In genomic region chr17:59892251-59892848, GRCh38 we compare ENCODE assay signal across 8 cellular contexts. TPM values are rescaled to one million over a fixed set of nuclear protein-coding genes. Genes with fewer than 3 reads are reported as not detected.
DNase-seq lines count a peak whose midpoint lies in the region; ATAC-seq, FAIRE-seq and TF ChIP-seq lines count a peak whose summit lies in the region.

No MANE protein-coding gene starts in this region.

- H3K4me3 Mint-ChIP-seq in stimulated activated naive B cell treated with anti-CD40 and anti-IgM and Interleukin-4, amounts not matched to agents 10 μg/mL and 1 μg/mL and 100 μg/mL, for 72 hours: peak overlapping the region; percentile 97 to 100

- peak overlapping the region; percentile 88 for H3K9ac ChIP-seq in adipocyte (ENCODE audit: low read length)

- no peak for FAIRE-seq in A549 (lab: Jason Lieb, UNC)

- no peaks in the 10 kb centered on the region for H3K27me3 Mint-ChIP-seq in stimulated activated naive B cell treated with anti-CD40 and anti-IgM and Interleukin-4, amounts not matched to agents 10 μg/mL and 1 μg/mL and 100 μg/mL, for 72 hours

- no peak for TF ChIP-seq RAD21 in A549 (conservative IDR thresholded peaks at IDR 0.05 in 1 of 2, IDR thresholded peaks at IDR 0.05 in 1 of 2)

- peak overlapping the region; percentile 68 to 85 for H3K27ac ChIP-seq in A549

- DNase-seq in A549 (ENCODE audit: low read depth in 1 of 2, low spot score in 1 of 2) (peak in 1 of 2 experiments; percentile 24), adipocyte (ENCODE audit: low read depth) (no peak), pons (ENCODE audit: low spot score) (no peak)
- no peak for DNase-seq in stimulated activated naive B cell treated with anti-CD40 and anti-IgM and Interleukin-4, amounts not matched to agents 10 μg/mL and 1 μg/mL and 100 μg/mL, for 72 hours

- TF ChIP-seq CTCF in A549 (IDR thresholded peaks at IDR 0.05): no peak

- H3K36me3 Mint-ChIP-seq in stimulated activated naive B cell treated with anti-CD40 and anti-IgM and Interleukin-4, amounts not matched to agents 10 μg/mL and 1 μg/mL and 100 μg/mL, for 72 hours: peaks cover 14 to 17% of the 10 kb centered on the region in 2 donors

- WGBS in A549 (ENCODE audit: missing lambda C conversion rate): 2% methylated on average over 21 of the region's 21 CpGs

- H3K4me3 ChIP-seq in A549 (peak overlapping the region; percentile 59), adipocyte (ENCODE audit: low read length) (peak overlapping the region; percentile 98), iPS-18c (ENCODE audit: insufficient read depth, low read depth, low read length) (peak overlapping the region; percentile 84)

- POLR2A ChIA-PET in A549 (lab: Yijun Ruan, JAX): interaction anchor here (0.5 to 2.3 kb wide), 13 partner anchors 9 to 273 kb away, joined by 3 to 12 read pairs (median 4); partner anchors contain the start of gene CLTC

- CTCF ChIA-PET in A549 (lab: Yijun Ruan, JAX): interaction anchor here (0.6 to 1.6 kb wide), 9 partner anchors 9 to 424 kb away, joined by 3 to 6 read pairs (median 3); no protein-coding TSS in a partner anchor

- no peak for TF ChIP-seq EP300 in A549 (IDR thresholded peaks at IDR 0.05)

- no peaks in the 10 kb centered on the region for H3K9me3 Mint-ChIP-seq in stimulated activated naive B cell treated with anti-CD40 and anti-IgM and Interleukin-4, amounts not matched to agents 10 μg/mL and 1 μg/mL and 100 μg/mL, for 72 hours

- H3K27ac Mint-ChIP-seq in stimulated activated naive B cell treated with anti-CD40 and anti-IgM and Interleukin-4, amounts not matched to agents 10 μg/mL and 1 μg/mL and 100 μg/mL, for 72 hours: peak overlapping the region; percentile 100

- H3K4me2 ChIP-seq in A549: peak overlapping the region; percentile 79

- H3K4me1 ChIP-seq in A549: peaks cover 32% of the 10 kb centered on the region
- peaks cover 20% of the 10 kb centered on the region for H3K4me1 ChIP-seq in adipocyte (ENCODE audit: control insufficient read depth, insufficient read depth, low read length)

- no peaks in the 10 kb centered on the region for H3K27me3 ChIP-seq in adipocyte (replicated peaks; ENCODE audit: control insufficient read depth, insufficient read depth, low read length)

- H3K4me1 Mint-ChIP-seq in stimulated activated naive B cell treated with anti-CD40 and anti-IgM and Interleukin-4, amounts not matched to agents 10 μg/mL and 1 μg/mL and 100 μg/mL, for 72 hours: peaks cover 19 to 42% of the 10 kb centered on the region in 2 donors

- no peaks in the 10 kb centered on the region for H3K36me3 ChIP-seq in adipocyte (ENCODE audit: control insufficient read depth, insufficient read depth, low read length, severe bottlenecking)

- ATAC-seq in A549 (peak; percentile 81), GM19467 (IDR thresholded peaks at IDR 0.05; ENCODE audit: unreplicated experiment) (peak; percentile 54), HG03469 (IDR thresholded peaks at IDR 0.05; ENCODE audit: unreplicated experiment) (peak; percentile 37)
- peak; percentile 56 to 66 for ATAC-seq in stimulated activated naive B cell treated with anti-CD40 and anti-IgM and Interleukin-4, amounts not matched to agents 10 μg/mL and 1 μg/mL and 100 μg/mL, for 72 hours (replicated peaks)
- ATAC-seq in activated CD4-positive, CD25-positive, alpha-beta regulatory T cell treated with anti-CD3 and anti-CD28 coated beads, Interleukin-2, amount 50 U/mL, for 24 hours: no peak

- peak; percentile 64 for TF ChIP-seq POLR2A in A549 (IDR thresholded peaks at IDR 0.05; ENCODE audit: low read length)

- H3K9me3 ChIP-seq in A549 (no peaks in the 10 kb centered on the region), adipocyte (ENCODE audit: control insufficient read depth, low read length) (no peaks in the 10 kb centered on the region), iPS-18c (ENCODE audit: control insufficient read depth, insufficient read depth, low read length) (no peaks in the 10 kb centered on the region)

TF ChIP-seq in A549, 52 proteins besides CTCF, POLR2A, EP300 and RAD21:
- TF ChIP-seq NPAS2 (CRISPR knock-in tag; IDR thresholded peaks at IDR 0.05; ENCODE audit: borderline replicate concordance) (no peak), NR3C1 (IDR thresholded peaks at IDR 0.05) (no peak), FOSL2 (IDR thresholded peaks at IDR 0.05) (no peak), FOSL2 (CRISPR knock-in tag; IDR thresholded peaks at IDR 0.05) (peak; percentile 15; the same call in 1 of the 2 replicates), HDAC2 (IDR thresholded peaks at IDR 0.05) (0 out of 2 replicates have a peak, but pooled peaks have one; percentile 55), BHLHE40 (IDR thresholded peaks at IDR 0.05; ENCODE audit: low read depth, low read length) (0 out of 2 replicates have a peak, but pooled peaks have one; percentile 31), FOSB (CRISPR knock-in tag; IDR thresholded peaks at IDR 0.05) (0 out of 2 replicates have a peak, but pooled peaks have one; percentile 41), ZFP36 (IDR thresholded peaks at IDR 0.05; ENCODE audit: borderline replicate concordance, partially characterized antibody) (no peak), MYC (IDR thresholded peaks at IDR 0.05; ENCODE audit: borderline replicate concordance, low read length) (no peak), HOXB5 (CRISPR knock-in tag; IDR thresholded peaks at IDR 0.05) (no peak), HOXA7 (CRISPR knock-in tag; IDR thresholded peaks at IDR 0.05) (0 out of 2 replicates have a peak, but pooled peaks have one; percentile 45), HOXB13 (CRISPR knock-in tag; IDR thresholded peaks at IDR 0.05; ENCODE audit: low read depth) (no peak), HMGXB4 (CRISPR knock-in tag; IDR thresholded peaks at IDR 0.05; ENCODE audit: borderline replicate concordance) (no peak), KDM5A (IDR thresholded peaks at IDR 0.05) (no peak; the same call in 1 of the 2 replicates)
TF ChIP-seq in A549: peak in this region for 5.

RNA-seq across cellular contexts. Expression of gene TUBD1, which starts 0.4 kb away (rescaled TPM):
- polyA plus RNA-seq in A549 (2011; rRNA removed): 24.4 and 28.3 TPM in 2 replicates
- 9.0 and 10.4 TPM in 2 replicates for polyA plus RNA-seq in A549 (2012; cell fraction: cytosol; rRNA removed)
- polyA plus RNA-seq in A549 (2012; cell fraction: nucleus; rRNA removed): 3.6 and 4.7 TPM in 2 replicates
- polyA plus RNA-seq in A549 (2017; fragmentation: RNase III; extraction: RNeasy Plus Mini Kit Qiagen cat#74134 plus additional on column Dnase treatment): 15.5 to 15.9 TPM (median 15.7 TPM) in 3 replicates
- polyA minus RNA-seq in A549 (2011; rRNA and poly(A)+ RNA removed): 27.4 and 33.7 TPM in 2 replicates

RNA-seq across cellular contexts. Expression of gene RPS6KB1, which starts 0.6 kb away (rescaled TPM):
- polyA plus RNA-seq in A549 (2011; rRNA removed): 53.7 and 57.3 TPM in 2 replicates
- polyA plus RNA-seq in A549 (2012; cell fraction: cytosol; rRNA removed): 16.0 and 16.7 TPM in 2 replicates
- 11.6 and 25.0 TPM in 2 replicates for polyA plus RNA-seq in A549 (2012; cell fraction: nucleus; rRNA removed)
- polyA plus RNA-seq in A549 (2017; fragmentation: RNase III; extraction: RNeasy Plus Mini Kit Qiagen cat#74134 plus additional on column Dnase treatment): 67.3 to 81.7 TPM (median 69.4 TPM) in 3 replicates
- 35.0 and 37.4 TPM in 2 replicates for polyA minus RNA-seq in A549 (2011; rRNA and poly(A)+ RNA removed)

Comparison
In these comparisons a context has a peak if more than half of its experiments do, and no peak if none do; other contexts are left out.
1. ATAC-seq: peak in A549 (2 of 2), GM19467 (single experiment), HG03469 (single experiment) and stimulated activated naive B cell treated with anti-CD40 and anti-IgM and Interleukin-4, amounts not matched to agents 10 μg/mL and 1 μg/mL and 100 μg/mL, for 72 hours (2 of 2); none in activated CD4-positive, CD25-positive, alpha-beta regulatory T cell treated with anti-CD3 and anti-CD28 coated beads, Interleukin-2, amount 50 U/mL, for 24 hours (0 of 2).
2. Peak in every context shown above with its lines, with median percentiles within 50 percentile points of each other: H3K4me3 ChIP-seq.